ENCODE assay signal across 19 cellular contexts in the genomic region with DNA sequence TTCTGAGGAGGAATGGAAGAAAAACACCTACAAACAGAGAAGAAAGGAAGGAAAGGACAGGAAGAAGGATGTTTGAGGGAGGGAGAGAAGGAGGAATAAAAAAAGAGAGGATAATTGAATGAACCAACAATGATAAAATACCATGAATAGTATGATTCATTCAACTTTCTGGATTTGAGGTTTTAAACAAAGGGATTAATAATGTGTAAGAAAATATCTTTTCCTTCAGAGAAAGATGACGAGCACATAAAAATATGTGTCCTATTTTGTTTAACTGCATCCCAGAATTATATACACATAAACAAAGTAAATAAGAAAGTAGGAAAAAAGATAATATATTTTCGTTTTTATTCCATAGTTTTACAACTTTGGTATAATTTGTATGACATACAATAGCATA.
DNase-seq lines count a peak whose midpoint lies in the region; FAIRE-seq and TF ChIP-seq lines count a peak whose summit lies in the region.
"Had no signal": no experiment of that assay in that cellular context is flagged by ENCODE, and none has a peak within 500 bp of the region (broad histone marks: within the 10 kb centered on the region; RNA-seq: fewer than 3 reads in every experiment).

No MANE protein-coding gene starts in this region.

- no peaks in the 10 kb centered on the region for H3K9me3 ChIP-seq in sigmoid colon
- H3K9me3 ChIP-seq: A549 had no signal

- DNase-seq in EH (ENCODE audit: low read depth) (peak; percentile 23), LHCN-M2 (ENCODE audit: low read depth) (peak; percentile 9), amniotic epithelial cell (ENCODE audit: low read depth) (peak; percentile 51), frontal cortex (ENCODE audit: low spot score in 2 of 2) (no peak), sigmoid colon (no peak)
- no peak for DNase-seq in activated T-cell treated with anti-CD3 and anti-CD28 coated beads, Interleukin-2, amount 50 U/mL, for 24 hours
- DNase-seq in activated naive CD4-positive, alpha-beta T cell treated with anti-CD3 and anti-CD28 coated beads, Interleukin-2, amount 50 U/mL, for 16 hours = no peak
- DNase-seq: AML-193; CD4-positive, alpha-beta memory T cell; DMS153; DMS79; GOT3; H7; KG1 had no signal

- H3K27me3 Mint-ChIP-seq in activated T-cell treated with anti-CD3 and anti-CD28 coated beads, Interleukin-2, amount 50 U/mL, for 24 hours = no peaks in the 10 kb centered on the region
- H3K27me3 Mint-ChIP-seq: CD4-positive, alpha-beta memory T cell had no signal

- no peaks in the 10 kb centered on the region for H3K36me3 ChIP-seq in sigmoid colon

- peak; percentile 53 for FAIRE-seq in frontal cortex (lab: Jason Lieb, UNC)
- FAIRE-seq: A549, GM12891, GM18507 had no signal

- TF ChIP-seq CTCF in sigmoid colon (IDR thresholded peaks at IDR 0.05) = no peak

- TF ChIP-seq POLR2A in sigmoid colon (IDR thresholded peaks at IDR 0.05) = no peak

- peaks cover 0 to 5% (median 2%) of the 10 kb centered on the region in 4 donors for H3K4me1 ChIP-seq in sigmoid colon
- H3K4me1 ChIP-seq: A549 had no signal

- WGBS in sigmoid colon, 2 donors = 47 to 58% methylated on average over 2 of the region's 2 CpGs

- no peak overlapping the region for H3K4me3 ChIP-seq in sigmoid colon
- H3K4me3 ChIP-seq: A549 had no signal

- H3K4me1 Mint-ChIP-seq in activated T-cell treated with anti-CD3 and anti-CD28 coated beads, Interleukin-2, amount 50 U/mL, for 24 hours (ENCODE audit: low read depth) = no peaks in the 10 kb centered on the region
- H3K4me1 Mint-ChIP-seq: CD4-positive, alpha-beta memory T cell had no signal

- no peak for TF ChIP-seq EP300 in sigmoid colon (IDR thresholded peaks at IDR 0.05)

- H3K9me3 Mint-ChIP-seq in activated T-cell treated with anti-CD3 and anti-CD28 coated beads, Interleukin-2, amount 50 U/mL, for 24 hours = peaks cover under 1% of the 10 kb centered on the region

- no peaks in the 10 kb centered on the region for H3K36me3 Mint-ChIP-seq in activated T-cell treated with anti-CD3 and anti-CD28 coated beads, Interleukin-2, amount 50 U/mL, for 24 hours (ENCODE audit: low read depth)
- H3K36me3 Mint-ChIP-seq: CD4-positive, alpha-beta memory T cell had no signal

- no peak overlapping the region for H3K27ac ChIP-seq in sigmoid colon
- H3K27ac ChIP-seq: 22Rv1, A549, C4-2B had no signal

- no peak overlapping the region for H3K4me3 Mint-ChIP-seq in activated T-cell treated with anti-CD3 and anti-CD28 coated beads, Interleukin-2, amount 50 U/mL, for 24 hours
- H3K4me3 Mint-ChIP-seq: CD4-positive, alpha-beta memory T cell had no signal

- intact Hi-C loops in sigmoid colon (cut with DNase I) = no loop called here

- no peaks in the 10 kb centered on the region for H3K27me3 ChIP-seq in sigmoid colon

- H3K27ac Mint-ChIP-seq in activated T-cell treated with anti-CD3 and anti-CD28 coated beads, Interleukin-2, amount 50 U/mL, for 24 hours = no peak overlapping the region
- H3K27ac Mint-ChIP-seq: CD4-positive, alpha-beta memory T cell had no signal

Comparison
In these comparisons a context has a peak if more than half of its experiments do, and no peak if none do; other contexts are left out.
1. DNase-seq: peak in EH (single experiment), LHCN-M2 (single experiment) and amniotic epithelial cell (single experiment); none in frontal cortex (0 of 2), sigmoid colon (single experiment), activated T-cell treated with anti-CD3 and anti-CD28 coated beads, Interleukin-2, amount 50 U/mL, for 24 hours (single experiment) and activated naive CD4-positive, alpha-beta T cell treated with anti-CD3 and anti-CD28 coated beads, Interleukin-2, amount 50 U/mL, for 16 hours (single experiment).